8 cellular contexts compared by ENCODE assay signal in genomic region chr15:99502182-99502581, GRCh38.
DNase-seq lines count a peak whose midpoint lies in the region; ATAC-seq and TF ChIP-seq lines count a peak whose summit lies in the region.

No MANE protein-coding gene starts in this region.

- no peaks in the 10 kb centered on the region for H3K27me3 ChIP-seq in GM06990 (replicated peaks; ENCODE audit: control insufficient read depth, insufficient read depth, low read length)
- no peaks in the 10 kb centered on the region for H3K27me3 ChIP-seq in psoas muscle (ENCODE audit: insufficient read depth in 3 of 3, low read length in 2 of 3)

- H3K4me3 ChIP-seq in GM06990 (replicated peaks; ENCODE audit: low read depth, low read length) (no peak overlapping the region; the same call in 1 of the 2 replicates), psoas muscle (no peak overlapping the region)

- WGBS in psoas muscle, 3 donors: 90 to 94% (median 93%) methylated on average over 4 of the region's 4 CpGs

- peak; percentile 64 for ATAC-seq in GM19025 (IDR thresholded peaks at IDR 0.05; ENCODE audit: low read depth, unreplicated experiment)
- peak; percentile 62 for ATAC-seq in HG02973 (IDR thresholded peaks at IDR 0.05; ENCODE audit: unreplicated experiment)
- peak; percentile 87 to 90 for ATAC-seq in activated T-cell treated with anti-CD3 and anti-CD28 coated beads, Interleukin-2, amount 50 U/mL, for 72 hours (replicated peaks in 1 of 2)
- ATAC-seq in psoas muscle: no peak

- H3K36me3 ChIP-seq in GM06990 (ENCODE audit: control insufficient read depth, insufficient read depth, low read length) (no peaks in the 10 kb centered on the region), psoas muscle (ENCODE audit: insufficient read depth in 1 of 2, low read depth in 1 of 2) (no peaks in the 10 kb centered on the region)

- H3K9me3 Mint-ChIP-seq in activated T-cell treated with anti-CD3 and anti-CD28 coated beads, Interleukin-2, amount 50 U/mL, for 72 hours: peaks cover 0 to 7% of the 10 kb centered on the region in 2 donors
- peaks cover 10% of the 10 kb centered on the region for H3K9me3 Mint-ChIP-seq in progenitor cell of endocrine pancreas (ENCODE audit: low read depth)

- TF ChIP-seq CTCF in GM06990 (IDR thresholded peaks at IDR 0.05; ENCODE audit: insufficient read depth, low read length, poor library complexity, severe bottlenecking): no peak
- TF ChIP-seq CTCF in progenitor cell of endocrine pancreas (IDR thresholded peaks at IDR 0.05; ENCODE audit: unreplicated experiment): no peak
- no peak for TF ChIP-seq CTCF in psoas muscle (IDR thresholded peaks at IDR 0.05)

- H3K4me3 Mint-ChIP-seq in activated T-cell treated with anti-CD3 and anti-CD28 coated beads, Interleukin-2, amount 50 U/mL, for 72 hours: peak overlapping the region; percentile 50 to 76
- no peak overlapping the region for H3K4me3 Mint-ChIP-seq in progenitor cell of endocrine pancreas (ENCODE audit: low read depth)

- peaks cover 0 to 2% of the 10 kb centered on the region in 2 donors for H3K36me3 Mint-ChIP-seq in activated T-cell treated with anti-CD3 and anti-CD28 coated beads, Interleukin-2, amount 50 U/mL, for 72 hours (ENCODE audit: insufficient read depth in 2 of 2)
- H3K36me3 Mint-ChIP-seq in progenitor cell of endocrine pancreas (ENCODE audit: insufficient read depth): no peaks in the 10 kb centered on the region

- DNase-seq in GM06990 (ENCODE audit: extremely low read depth, insufficient read length) (peak; percentile 83), DMS114 treated with DMSO at 0.1 percent for 48 hours (lab: John Stamatoyannopoulos, UW; ENCODE audit: unreplicated experiment) (no peak), progenitor cell of endocrine pancreas (ENCODE audit: low spot score, unreplicated experiment) (no peak), ecto neural progenitor cell (ENCODE audit: low spot score) (no peak), psoas muscle (no peak)
- peak; percentile 74 to 82 for DNase-seq in activated T-cell treated with anti-CD3 and anti-CD28 coated beads, Interleukin-2, amount 50 U/mL, for 72 hours

- H3K4me1 ChIP-seq in psoas muscle: peaks cover 20% of the 10 kb centered on the region

- intact Hi-C loops in psoas muscle (cut with DNase I): no loop called here

- no peak overlapping the region for H3K27ac ChIP-seq in psoas muscle

- H3K9me3 ChIP-seq in psoas muscle: no peaks in the 10 kb centered on the region

- peak overlapping the region; percentile 74 for H3K27ac Mint-ChIP-seq in activated T-cell treated with anti-CD3 and anti-CD28 coated beads, Interleukin-2, amount 50 U/mL, for 72 hours
- no peak overlapping the region for H3K27ac Mint-ChIP-seq in progenitor cell of endocrine pancreas

- peaks cover 18% of the 10 kb centered on the region for H3K27me3 Mint-ChIP-seq in activated T-cell treated with anti-CD3 and anti-CD28 coated beads, Interleukin-2, amount 50 U/mL, for 72 hours (ENCODE audit: low read depth)
- H3K27me3 Mint-ChIP-seq in progenitor cell of endocrine pancreas: no peaks in the 10 kb centered on the region

- peaks cover 62% of the 10 kb centered on the region for H3K4me1 Mint-ChIP-seq in activated T-cell treated with anti-CD3 and anti-CD28 coated beads, Interleukin-2, amount 50 U/mL, for 72 hours (ENCODE audit: low read depth)
- H3K4me1 Mint-ChIP-seq in progenitor cell of endocrine pancreas (ENCODE audit: low read depth): peaks cover 8% of the 10 kb centered on the region

Comparison
In these comparisons a context has a peak if more than half of its experiments do, and no peak if none do; other contexts are left out.
1. DNase-seq: peak in GM06990 (single experiment) and activated T-cell treated with anti-CD3 and anti-CD28 coated beads, Interleukin-2, amount 50 U/mL, for 72 hours (2 of 2); none in DMS114 treated with DMSO at 0.1 percent for 48 hours (single experiment), progenitor cell of endocrine pancreas (single experiment), ecto neural progenitor cell (single experiment) and psoas muscle (0 of 2).
2. ATAC-seq: peak in GM19025 (single experiment), HG02973 (single experiment) and activated T-cell treated with anti-CD3 and anti-CD28 coated beads, Interleukin-2, amount 50 U/mL, for 72 hours (2 of 2); none in psoas muscle (0 of 4).